Comparison of ENCODE assay signal across 24 cellular contexts in genomic region chr14:59510957-59511356, GRCh38. TPM values are rescaled to one million over a fixed set of nuclear protein-coding genes. Genes with fewer than 3 reads are reported as not detected.
A peak's percentile ranks its signal among the peaks of the same experiment; 100 is the strongest.
DNase-seq lines count a peak whose midpoint lies in the region; ATAC-seq, FAIRE-seq and TF ChIP-seq lines count a peak whose summit lies in the region.
"Had no signal": no experiment of that assay in that cellular context is flagged by ENCODE, and none has a peak within 500 bp of the region (broad histone marks: within the 10 kb centered on the region; RNA-seq: fewer than 3 reads in every experiment).

No MANE protein-coding gene starts in this region.

- peaks cover 26% of the 10 kb centered on the region for H3K9me3 Mint-ChIP-seq in endodermal cell
- H3K9me3 Mint-ChIP-seq: CD8-positive, alpha-beta T cell had no signal

- H3K9ac ChIP-seq in HepG2 (ENCODE audit: insufficient read depth, low read depth, low read length) (no peak overlapping the region), endodermal cell (ENCODE audit: extremely low read depth, low read length, poor library complexity, severe bottlenecking) (no peak overlapping the region)
- H3K9ac ChIP-seq: BLaER1, GM23248 had no signal

- in situ Hi-C loops in HepG2 (cut with HindIII; ENCODE audit: extremely low pct_ligation_motif_present, low pct_unique_long_range_greater_than_20kb): loop anchor here (25.0 kb wide), 1 partner anchor 676 kb away; no protein-coding TSS in a partner anchor

- TF ChIP-seq EP300 in HepG2 (IDR thresholded peaks at IDR 0.05; ENCODE audit: low read depth in 2 of 2, low read length in 2 of 2) (no peak), HepG2 (CRISPR knock-in tag; IDR thresholded peaks at IDR 0.05; ENCODE audit: borderline replicate concordance) (no peak)

- intact Hi-C loops in HepG2 (cut with micrococcal nuclease; ENCODE audit: unreplicated experiment) (no loop called here), right lobe of liver (cut with DNase I) (no loop called here), mucosa of descending colon (cut with DNase I, micrococcal nuclease) (no loop called here)

- H3K79me2 ChIP-seq in HepG2 (ENCODE audit: insufficient read depth, low read length): no peaks in the 10 kb centered on the region

- peaks cover 30% of the 10 kb centered on the region for H3K4me1 ChIP-seq in HepG2 (ENCODE audit: insufficient read depth, low read length)
- H3K4me1 ChIP-seq in right lobe of liver: no peaks in the 10 kb centered on the region
- H3K4me1 ChIP-seq in mucosa of descending colon (ENCODE audit: low read depth): peaks cover 8% of the 10 kb centered on the region
- H3K4me1 ChIP-seq in endodermal cell (ENCODE audit: control insufficient read depth, insufficient read depth, low read length): peaks cover 3% of the 10 kb centered on the region
- H3K4me1 ChIP-seq: BLaER1, Caco-2 had no signal

- WGBS in HepG2 (ENCODE audit: low lambda C conversion rate): 0% methylated on average over 3 of the region's 3 CpGs
- WGBS in right lobe of liver (ENCODE audit: insufficient coverage, low coverage, low lambda C conversion rate, missing lambda C conversion rate): 45% methylated on average over 3 of the region's 3 CpGs
- 78 to 79% methylated on average over 2 to 3 of the region's 3 CpGs for WGBS in endodermal cell (ENCODE audit: insufficient coverage in 1 of 2, insufficient read length in 1 of 2), 2 experiments

- no TSS peak for BruUV-seq in HepG2 (replicated peaks; lab: Mats Ljungman, UMichigan)

- H3K27me3 ChIP-seq in HepG2 (ENCODE audit: control insufficient read depth in 1 of 2, insufficient read depth in 2 of 2, low read length in 2 of 2) (no peaks in the 10 kb centered on the region), right lobe of liver (no peaks in the 10 kb centered on the region), endodermal cell (ENCODE audit: control insufficient read depth, insufficient read depth, low read length, poor library complexity, severe bottlenecking) (no peaks in the 10 kb centered on the region)
- H3K27me3 ChIP-seq: BLaER1 had no signal

- no peak for TF ChIP-seq CTCF in HepG2 (CRISPR knock-in tag; IDR thresholded peaks at IDR 0.05)
- no peak for TF ChIP-seq CTCF in right lobe of liver (IDR thresholded peaks at IDR 0.05)
- no peak for TF ChIP-seq CTCF in mucosa of descending colon (IDR thresholded peaks at IDR 0.05)
- TF ChIP-seq CTCF in endodermal cell (conservative IDR thresholded peaks at IDR 0.05): no peak

- no peak overlapping the region for H3K4me3 Mint-ChIP-seq in endodermal cell
- H3K4me3 Mint-ChIP-seq: B cell; CD4-positive, CD25-positive, alpha-beta regulatory T cell; CD8-positive, alpha-beta T cell had no signal

- POLR2A ChIA-PET in HepG2 (lab: Yijun Ruan, JAX): no interaction called here

- peaks cover 5% of the 10 kb centered on the region for H3K27me3 Mint-ChIP-seq in endodermal cell (ENCODE audit: insufficient read depth)

- peak overlapping the region; percentile 16; the same call in 1 of the 2 replicates for H3K4me2 ChIP-seq in HepG2 (ENCODE audit: low read depth, low read length)
- H3K4me2 ChIP-seq: BLaER1 had no signal

- FAIRE-seq in HepG2 (lab: Jason Lieb, UNC): no peak
- FAIRE-seq: A204.1, GM12891, GM18507, H1 had no signal

- no peaks in the 10 kb centered on the region for H4K20me1 ChIP-seq in HepG2 (ENCODE audit: insufficient read depth, low read length)
- H4K20me1 ChIP-seq: BLaER1 had no signal

- no peak overlapping the region for H3K27ac ChIP-seq in HepG2 (ENCODE audit: extremely low read length, insufficient read depth, low read length)
- no peak overlapping the region for H3K27ac ChIP-seq in right lobe of liver
- no peak overlapping the region for H3K27ac ChIP-seq in endodermal cell (ENCODE audit: low read depth, low read length)
- H3K27ac ChIP-seq: 22Rv1, BLaER1, C4-2B, GM23248 had no signal

- H3K4me1 Mint-ChIP-seq in endodermal cell: peaks cover 9% of the 10 kb centered on the region
- H3K4me1 Mint-ChIP-seq: B cell; CD4-positive, CD25-positive, alpha-beta regulatory T cell had no signal

- TF ChIP-seq POLR2A in HepG2 (IDR thresholded peaks at IDR 0.05; ENCODE audit: insufficient read depth in 1 of 2, low read depth in 2 of 2, low read length in 2 of 2): no peak
- no peak for TF ChIP-seq POLR2A in right lobe of liver (IDR thresholded peaks at IDR 0.05)

- ATAC-seq in HepG2 (peak; percentile 37; the same call in 1 of the 3 replicates), right lobe of liver (no peak), mucosa of descending colon (peak; percentile 67), GM18511 (IDR thresholded peaks at IDR 0.05; ENCODE audit: unreplicated experiment) (no peak), GM21367 (IDR thresholded peaks at IDR 0.05; ENCODE audit: unreplicated experiment) (no peak)
- ATAC-seq: CD8-positive, alpha-beta T cell had no signal

- no peak for TF ChIP-seq RAD21 in HepG2 (CRISPR knock-in tag; IDR thresholded peaks at IDR 0.05)

- H3K27ac Mint-ChIP-seq in endodermal cell: no peak overlapping the region
- H3K27ac Mint-ChIP-seq: B cell; CD4-positive, CD25-positive, alpha-beta regulatory T cell; CD8-positive, alpha-beta T cell had no signal

- H3K36me3 Mint-ChIP-seq in endodermal cell (ENCODE audit: low read depth): no peaks in the 10 kb centered on the region
- H3K36me3 Mint-ChIP-seq: CD4-positive, CD25-positive, alpha-beta regulatory T cell; CD8-positive, alpha-beta T cell had no signal

- CTCF ChIA-PET in HepG2 (lab: Yijun Ruan, JAX; ENCODE audit: low intra/inter-chr PET ratio, low total read pairs): no interaction called here

- no peak overlapping the region for H2AFZ ChIP-seq in HepG2 (ENCODE audit: low read length)
- H2AFZ ChIP-seq: GM23248 had no signal

- H3K4me3 ChIP-seq in HepG2 (replicated peaks in 1 of 3; ENCODE audit: insufficient read depth in 1 of 3, low read depth in 2 of 3, low read length in 3 of 3) (no peak overlapping the region), right lobe of liver (no peak overlapping the region), mucosa of descending colon (no peak overlapping the region), endodermal cell (ENCODE audit: low read length) (no peak overlapping the region)
- H3K4me3 ChIP-seq: BLaER1, GM23248 had no signal

- DNase-seq in DMS 273 (lab: John Stamatoyannopoulos, UW; ENCODE audit: unreplicated experiment): peak; percentile 49
- DNase-seq in DMS 273 treated with DMSO at 0.1 percent for 48 hours (lab: John Stamatoyannopoulos, UW): no peak
- DNase-seq in HepG2 (ENCODE audit: low spot score): no peak
- no peak for DNase-seq in right lobe of liver
- peak in 1 of 3 donors; percentile 25 for DNase-seq in mucosa of descending colon
- DNase-seq in endodermal cell: no peak
- DNase-seq: Caco-2; CD4-positive, CD25-positive, alpha-beta regulatory T cell; CD8-positive, alpha-beta T cell; DMS79 treated with DMSO at 0.1 percent for 48 hours; GF-D8; GM23248; H7; HCEC 1CT had no signal

- H3K36me3 ChIP-seq in HepG2 (replicated peaks in 1 of 2; ENCODE audit: control insufficient read depth in 1 of 2, insufficient read depth in 2 of 2, low read length in 2 of 2): no peaks in the 10 kb centered on the region
- no peaks in the 10 kb centered on the region for H3K36me3 ChIP-seq in right lobe of liver
- no peaks in the 10 kb centered on the region for H3K36me3 ChIP-seq in mucosa of descending colon (ENCODE audit: low read depth)
- no peaks in the 10 kb centered on the region for H3K36me3 ChIP-seq in endodermal cell (ENCODE audit: control insufficient read depth, insufficient read depth, low read length)
- H3K36me3 ChIP-seq: BLaER1 had no signal

- H3K9me3 ChIP-seq in HepG2 (ENCODE audit: low read length) (no peaks in the 10 kb centered on the region), right lobe of liver (no peaks in the 10 kb centered on the region), mucosa of descending colon (no peaks in the 10 kb centered on the region), endodermal cell (ENCODE audit: control insufficient read depth, low read length) (no peaks in the 10 kb centered on the region)
- H3K9me3 ChIP-seq: BLaER1, Caco-2 had no signal

RNA-seq across cellular contexts. Expression of gene JKAMP, which starts 26.6 kb away (rescaled TPM):
- total RNA-seq in HepG2 (2016; rRNA removed; fragmentation: Illumina TruSeq; extraction: Trizol): 41.6 and 56.4 TPM in 2 replicates
- total RNA-seq in HepG2 (2016; cell fraction: cytosol; rRNA removed; fragmentation: Illumina TruSeq; extraction: Trizol; ENCODE audit: low read depth): 8.3 and 8.5 TPM in 2 replicates
- total RNA-seq in HepG2 (2016; cell fraction: insoluble cytoplasmic fraction; rRNA removed; fragmentation: Illumina TruSeq; extraction: Trizol): 41.4 and 55.0 TPM in 2 replicates
- total RNA-seq in HepG2 (2016; cell fraction: membrane; rRNA removed; fragmentation: Illumina TruSeq; extraction: Trizol): 17.3 and 18.6 TPM in 2 replicates
- total RNA-seq in HepG2 (2016; cell fraction: nucleus; rRNA removed; fragmentation: Illumina TruSeq; extraction: Trizol): 46.8 and 55.7 TPM in 2 replicates
- polyA plus RNA-seq in HepG2 (2011; rRNA removed): 93.0 and 135 TPM in 2 replicates
- 61.0 and 87.4 TPM in 2 replicates for polyA plus RNA-seq in HepG2 (2011; cell fraction: cytosol; rRNA removed)
- 40.0 and 54.9 TPM in 2 replicates for polyA plus RNA-seq in HepG2 (2011; cell fraction: nucleus; rRNA removed)
- polyA plus RNA-seq in HepG2 (2012): 28.5 and 39.4 TPM in 2 replicates
- 5.2 and 6.3 TPM in 2 replicates for polyA plus RNA-seq in HepG2 (2016; cell fraction: cytosol; fragmentation: Illumina TruSeq; extraction: Trizol; ENCODE audit: low read depth)
- polyA plus RNA-seq in HepG2 (2016; cell fraction: insoluble cytoplasmic fraction; fragmentation: Illumina TruSeq; extraction: Trizol; ENCODE audit: low read depth): 38.8 and 39.2 TPM in 2 replicates
- polyA plus RNA-seq in HepG2 (2016; cell fraction: membrane; fragmentation: Illumina TruSeq; extraction: Trizol; ENCODE audit: low read depth): 12.6 and 12.7 TPM in 2 replicates
- polyA plus RNA-seq in HepG2 (2016; cell fraction: nucleus; fragmentation: Illumina TruSeq; extraction: Trizol; ENCODE audit: insufficient read depth, low read depth): 80.1 and 84.0 TPM in 2 replicates
- polyA minus RNA-seq in HepG2 (2011; rRNA and poly(A)+ RNA removed; ENCODE audit: low replicate concordance): 78.9 and 119 TPM in 2 replicates
- 30.7 and 32.2 TPM in 2 replicates for polyA minus RNA-seq in HepG2 (2011; cell fraction: cytosol; rRNA and poly(A)+ RNA removed)
- 49.6 and 63.4 TPM in 2 replicates for polyA minus RNA-seq in HepG2 (2011; cell fraction: nucleus; rRNA and poly(A)+ RNA removed)
- 10 to 100 TPM; 15.3 to 32.3 (median 16.1) TPM for total RNA-seq in right lobe of liver
- 10 to 100 TPM; 32.9 to 39.2 (median 37.4) TPM for total RNA-seq in mucosa of descending colon
- 10 to 100 TPM; 42.5 to 57.2 TPM for total RNA-seq in endodermal cell
- polyA plus RNA-seq in endodermal cell (2013, experiment 1 of 2): 70.5 TPM
- polyA plus RNA-seq in endodermal cell (2013, experiment 2 of 2): 66.5 TPM

RNA-seq across cellular contexts. Expression of gene L3HYPDH, which starts 26.7 kb away (rescaled TPM):
- total RNA-seq in HepG2 (2016; rRNA removed; fragmentation: Illumina TruSeq; extraction: Trizol) (22.4 and 30.5 TPM in 2 replicates), right lobe of liver (10 to 100 TPM; 10.3 to 48.5 (median 23.4) TPM), mucosa of descending colon (10 to 100 TPM; 12.8 to 19.2 (median 16.1) TPM), endodermal cell (10 to 100 TPM; 24.7 to 30.3 TPM)
- total RNA-seq in HepG2 (2016; cell fraction: cytosol; rRNA removed; fragmentation: Illumina TruSeq; extraction: Trizol; ENCODE audit: low read depth): 7.8 and 8.6 TPM in 2 replicates
- 23.8 and 30.7 TPM in 2 replicates for total RNA-seq in HepG2 (2016; cell fraction: insoluble cytoplasmic fraction; rRNA removed; fragmentation: Illumina TruSeq; extraction: Trizol)
- 8.9 and 9.8 TPM in 2 replicates for total RNA-seq in HepG2 (2016; cell fraction: membrane; rRNA removed; fragmentation: Illumina TruSeq; extraction: Trizol)
- 73.7 and 77.8 TPM in 2 replicates for total RNA-seq in HepG2 (2016; cell fraction: nucleus; rRNA removed; fragmentation: Illumina TruSeq; extraction: Trizol)
- 36.6 and 40.8 TPM in 2 replicates for polyA plus RNA-seq in HepG2 (2011; rRNA removed)
- 9.2 and 11.5 TPM in 2 replicates for polyA plus RNA-seq in HepG2 (2011; cell fraction: cytosol; rRNA removed)
- polyA plus RNA-seq in HepG2 (2011; cell fraction: nucleus; rRNA removed): 195 and 205 TPM in 2 replicates
- 22.0 and 27.6 TPM in 2 replicates for polyA plus RNA-seq in HepG2 (2012)
- 4.8 and 6.9 TPM in 2 replicates for polyA plus RNA-seq in HepG2 (2016; cell fraction: cytosol; fragmentation: Illumina TruSeq; extraction: Trizol; ENCODE audit: low read depth)
- 22.7 and 25.1 TPM in 2 replicates for polyA plus RNA-seq in HepG2 (2016; cell fraction: insoluble cytoplasmic fraction; fragmentation: Illumina TruSeq; extraction: Trizol; ENCODE audit: low read depth)
- 4.4 and 5.8 TPM in 2 replicates for polyA plus RNA-seq in HepG2 (2016; cell fraction: membrane; fragmentation: Illumina TruSeq; extraction: Trizol; ENCODE audit: low read depth)
- 89.2 and 96.5 TPM in 2 replicates for polyA plus RNA-seq in HepG2 (2016; cell fraction: nucleus; fragmentation: Illumina TruSeq; extraction: Trizol; ENCODE audit: insufficient read depth, low read depth)
- polyA minus RNA-seq in HepG2 (2011; rRNA and poly(A)+ RNA removed; ENCODE audit: low replicate concordance): 24.8 and 33.4 TPM in 2 replicates
- 6.7 and 7.6 TPM in 2 replicates for polyA minus RNA-seq in HepG2 (2011; cell fraction: cytosol; rRNA and poly(A)+ RNA removed)
- 156 and 164 TPM in 2 replicates for polyA minus RNA-seq in HepG2 (2011; cell fraction: nucleus; rRNA and poly(A)+ RNA removed)
- polyA plus RNA-seq in endodermal cell (2013, experiment 1 of 2): 15.1 TPM
- polyA plus RNA-seq in endodermal cell (2013, experiment 2 of 2): 14.0 TPM

RNA-seq across cellular contexts. Expression of gene GPR135, which starts 45.8 kb away (rescaled TPM):
- total RNA-seq in HepG2 (2016; rRNA removed; fragmentation: Illumina TruSeq; extraction: Trizol): 0.62 and 1.3 TPM in 2 replicates
- 0.40 and 0.44 TPM in 2 replicates for total RNA-seq in HepG2 (2016; cell fraction: cytosol; rRNA removed; fragmentation: Illumina TruSeq; extraction: Trizol; ENCODE audit: low read depth)
- 0.37 and 1.1 TPM in 2 replicates for total RNA-seq in HepG2 (2016; cell fraction: insoluble cytoplasmic fraction; rRNA removed; fragmentation: Illumina TruSeq; extraction: Trizol)
- total RNA-seq in HepG2 (2016; cell fraction: membrane; rRNA removed; fragmentation: Illumina TruSeq; extraction: Trizol): 0.52 and 0.83 TPM in 2 replicates
- total RNA-seq in HepG2 (2016; cell fraction: nucleus; rRNA removed; fragmentation: Illumina TruSeq; extraction: Trizol): 5.7 and 7.1 TPM in 2 replicates
- polyA plus RNA-seq in HepG2 (2011; rRNA removed): 0.46 and 0.52 TPM in 2 replicates
- polyA plus RNA-seq in HepG2 (2011; cell fraction: cytosol; rRNA removed): 0.09 and 0.12 TPM in 2 replicates
- polyA plus RNA-seq in HepG2 (2011; cell fraction: nucleus; rRNA removed): 3.0 and 4.5 TPM in 2 replicates
- polyA plus RNA-seq in HepG2 (2012): 0.48 and 0.49 TPM in 2 replicates
- polyA plus RNA-seq in HepG2 (2016; cell fraction: cytosol; fragmentation: Illumina TruSeq; extraction: Trizol; ENCODE audit: low read depth): 0.06 and 0.12 TPM in 2 replicates
- polyA plus RNA-seq in HepG2 (2016; cell fraction: insoluble cytoplasmic fraction; fragmentation: Illumina TruSeq; extraction: Trizol; ENCODE audit: low read depth): 0.34 and 0.44 TPM in 2 replicates
- 0.21 and 0.22 TPM in 2 replicates for polyA plus RNA-seq in HepG2 (2016; cell fraction: membrane; fragmentation: Illumina TruSeq; extraction: Trizol; ENCODE audit: low read depth)
- polyA plus RNA-seq in HepG2 (2016; cell fraction: nucleus; fragmentation: Illumina TruSeq; extraction: Trizol; ENCODE audit: insufficient read depth, low read depth): 3.9 and 4.1 TPM in 2 replicates
- polyA minus RNA-seq in HepG2 (2011; rRNA and poly(A)+ RNA removed; ENCODE audit: low replicate concordance): 3.1 and 3.8 TPM in 2 replicates
- 0.10 and 0.35 TPM in 2 replicates for polyA minus RNA-seq in HepG2 (2011; cell fraction: cytosol; rRNA and poly(A)+ RNA removed)
- polyA minus RNA-seq in HepG2 (2011; cell fraction: nucleus; rRNA and poly(A)+ RNA removed): 11.8 and 14.3 TPM in 2 replicates
- total RNA-seq in right lobe of liver: 1 to 10 TPM in 5 of 6 experiments, under 1 TPM in 1; 0.62 to 3.6 (median 1.6) TPM
- total RNA-seq in mucosa of descending colon: 1 to 10 TPM; 1.7 to 4.9 (median 2.8) TPM
- 1 to 10 TPM; 4.1 to 4.5 TPM for total RNA-seq in endodermal cell
- 1.5 TPM for polyA plus RNA-seq in endodermal cell (2013, experiment 1 of 2)
- 1.6 TPM for polyA plus RNA-seq in endodermal cell (2013, experiment 2 of 2)

Comparison
In these comparisons a context has a peak if more than half of its experiments do, and no peak if none do; other contexts are left out.
1. ATAC-seq: peak in HepG2 (single experiment) and mucosa of descending colon (single experiment); none in right lobe of liver (0 of 4), GM18511 (single experiment) and GM21367 (single experiment).